1 cellular context compared by ENCODE assay signal in the genomic region with DNA sequence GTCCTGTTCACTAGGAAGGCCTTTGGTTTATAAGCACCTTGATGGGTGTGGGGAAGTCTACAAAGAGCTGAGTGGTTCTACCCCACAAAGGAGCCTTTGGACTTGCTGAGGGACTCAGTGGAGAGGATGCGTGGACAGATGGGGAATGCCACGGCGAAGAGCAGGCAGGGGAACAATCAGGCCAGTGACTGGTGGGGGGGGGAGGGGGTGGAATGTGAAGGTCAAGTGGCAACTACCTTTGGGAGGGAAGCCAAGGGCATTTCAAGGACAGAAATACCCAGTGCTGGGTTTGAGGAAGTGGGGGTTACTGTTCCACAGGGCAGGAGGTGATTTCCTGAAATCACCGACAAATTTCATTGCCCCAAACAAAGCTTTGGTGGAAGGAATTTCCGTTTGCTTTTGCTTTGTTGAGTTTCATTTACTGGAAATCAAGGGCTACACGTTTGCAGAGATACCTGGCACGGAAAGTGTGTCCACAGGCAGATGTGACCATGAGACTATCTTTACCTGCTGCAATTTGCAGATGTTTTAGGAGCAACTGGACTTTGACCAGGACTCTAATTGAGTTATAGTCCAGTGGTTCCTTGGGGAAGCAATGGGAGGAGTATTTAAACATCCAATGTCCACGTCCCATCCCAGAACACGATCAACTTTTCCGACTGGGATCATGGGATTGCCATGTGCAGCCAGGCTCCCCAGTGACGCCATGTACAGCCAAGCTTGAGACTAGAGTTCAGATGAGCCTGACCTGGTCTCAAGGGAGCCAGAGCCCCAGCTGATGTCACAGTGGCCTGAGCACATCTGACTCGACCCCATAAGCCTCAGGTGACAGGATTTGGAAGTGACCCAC.
TF ChIP-seq lines count a peak whose summit lies in the region.

No MANE protein-coding gene starts in this region.

TF ChIP-seq in HepG2, 621 proteins besides CTCF, POLR2A, EP300 and RAD21 (continued from another document and continues in another):
- TF ChIP-seq, protein P1, sequence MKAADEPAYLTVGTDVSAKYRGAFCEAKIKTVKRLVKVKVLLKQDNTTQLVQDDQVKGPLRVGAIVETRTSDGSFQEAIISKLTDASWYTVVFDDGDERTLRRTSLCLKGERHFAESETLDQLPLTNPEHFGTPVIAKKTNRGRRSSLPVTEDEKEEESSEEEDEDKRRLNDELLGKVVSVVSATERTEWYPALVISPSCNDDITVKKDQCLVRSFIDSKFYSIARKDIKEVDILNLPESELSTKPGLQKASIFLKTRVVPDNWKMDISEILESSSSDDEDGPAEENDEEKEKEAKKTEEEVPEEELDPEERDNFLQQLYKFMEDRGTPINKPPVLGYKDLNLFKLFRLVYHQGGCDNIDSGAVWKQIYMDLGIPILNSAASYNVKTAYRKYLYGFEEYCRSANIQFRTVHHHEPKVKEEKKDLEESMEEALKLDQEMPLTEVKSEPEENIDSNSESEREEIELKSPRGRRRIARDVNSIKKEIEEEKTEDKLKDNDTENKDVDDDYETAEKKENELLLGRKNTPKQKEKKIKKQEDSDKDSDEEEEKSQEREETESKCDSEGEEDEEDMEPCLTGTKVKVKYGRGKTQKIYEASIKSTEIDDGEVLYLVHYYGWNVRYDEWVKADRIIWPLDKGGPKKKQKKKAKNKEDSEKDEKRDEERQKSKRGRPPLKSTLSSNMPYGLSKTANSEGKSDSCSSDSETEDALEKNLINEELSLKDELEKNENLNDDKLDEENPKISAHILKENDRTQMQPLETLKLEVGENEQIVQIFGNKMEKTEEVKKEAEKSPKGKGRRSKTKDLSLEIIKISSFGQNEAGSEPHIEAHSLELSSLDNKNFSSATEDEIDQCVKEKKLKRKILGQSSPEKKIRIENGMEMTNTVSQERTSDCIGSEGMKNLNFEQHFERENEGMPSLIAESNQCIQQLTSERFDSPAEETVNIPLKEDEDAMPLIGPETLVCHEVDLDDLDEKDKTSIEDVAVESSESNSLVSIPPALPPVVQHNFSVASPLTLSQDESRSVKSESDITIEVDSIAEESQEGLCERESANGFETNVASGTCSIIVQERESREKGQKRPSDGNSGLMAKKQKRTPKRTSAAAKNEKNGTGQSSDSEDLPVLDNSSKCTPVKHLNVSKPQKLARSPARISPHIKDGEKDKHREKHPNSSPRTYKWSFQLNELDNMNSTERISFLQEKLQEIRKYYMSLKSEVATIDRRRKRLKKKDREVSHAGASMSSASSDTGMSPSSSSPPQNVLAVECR (CRISPR knock-in tag; IDR thresholded peaks at IDR 0.05; ENCODE audit: borderline replicate concordance): no peak
- TF ChIP-seq MAFF (IDR thresholded peaks at IDR 0.05; ENCODE audit: low read depth, low read length) (no peak), ZNF180 (CRISPR knock-in tag; IDR thresholded peaks at IDR 0.05; ENCODE audit: borderline replicate concordance, low read depth) (no peak), ZZZ3 (CRISPR knock-in tag; IDR thresholded peaks at IDR 0.05; ENCODE audit: borderline replicate concordance) (no peak), SKI (IDR thresholded peaks at IDR 0.05; ENCODE audit: partially characterized antibody) (no peak), HMGA1 (CRISPR knock-in tag; conservative IDR thresholded peaks at IDR 0.05) (no peak), ZNF788 (CRISPR knock-in tag; IDR thresholded peaks at IDR 0.05; ENCODE audit: borderline replicate concordance) (no peak; the same call in 1 of the 2 replicates), ZNF619 (CRISPR knock-in tag; IDR thresholded peaks at IDR 0.05) (peak; percentile 53; the same call in 1 of the 2 replicates), RAD51 (IDR thresholded peaks at IDR 0.05; ENCODE audit: borderline replicate concordance) (no peak), TGIF2 (CRISPR knock-in tag; IDR thresholded peaks at IDR 0.05) (no peak), NR1H2 (CRISPR knock-in tag; IDR thresholded peaks at IDR 0.05; ENCODE audit: borderline replicate concordance, low read depth) (no peak), ELF1 (CRISPR knock-in tag; IDR thresholded peaks at IDR 0.05) (no peak), SRSF9 (IDR thresholded peaks at IDR 0.05; ENCODE audit: borderline replicate concordance, insufficient read depth, low read depth, low read length, poor library complexity, severe bottlenecking) (no peak), EZH2 (conservative IDR thresholded peaks at IDR 0.05; ENCODE audit: low read depth, low read length) (no peak), ZNF660 (CRISPR knock-in tag; IDR thresholded peaks at IDR 0.05; ENCODE audit: borderline replicate concordance, low read depth) (no peak), GLI4 (CRISPR knock-in tag; IDR thresholded peaks at IDR 0.05; ENCODE audit: borderline replicate concordance) (no peak), ZNF382 (CRISPR knock-in tag; IDR thresholded peaks at IDR 0.05; ENCODE audit: borderline replicate concordance) (peak; percentile 64; the same call in 1 of the 2 replicates)
- TF ChIP-seq, protein P2, sequence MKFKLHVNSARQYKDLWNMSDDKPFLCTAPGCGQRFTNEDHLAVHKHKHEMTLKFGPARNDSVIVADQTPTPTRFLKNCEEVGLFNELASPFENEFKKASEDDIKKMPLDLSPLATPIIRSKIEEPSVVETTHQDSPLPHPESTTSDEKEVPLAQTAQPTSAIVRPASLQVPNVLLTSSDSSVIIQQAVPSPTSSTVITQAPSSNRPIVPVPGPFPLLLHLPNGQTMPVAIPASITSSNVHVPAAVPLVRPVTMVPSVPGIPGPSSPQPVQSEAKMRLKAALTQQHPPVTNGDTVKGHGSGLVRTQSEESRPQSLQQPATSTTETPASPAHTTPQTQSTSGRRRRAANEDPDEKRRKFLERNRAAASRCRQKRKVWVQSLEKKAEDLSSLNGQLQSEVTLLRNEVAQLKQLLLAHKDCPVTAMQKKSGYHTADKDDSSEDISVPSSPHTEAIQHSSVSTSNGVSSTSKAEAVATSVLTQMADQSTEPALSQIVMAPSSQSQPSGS (CRISPR knock-in tag; IDR thresholded peaks at IDR 0.05): peak; percentile 41; the same call in 1 of the 2 replicates
- TF ChIP-seq, protein P3, sequence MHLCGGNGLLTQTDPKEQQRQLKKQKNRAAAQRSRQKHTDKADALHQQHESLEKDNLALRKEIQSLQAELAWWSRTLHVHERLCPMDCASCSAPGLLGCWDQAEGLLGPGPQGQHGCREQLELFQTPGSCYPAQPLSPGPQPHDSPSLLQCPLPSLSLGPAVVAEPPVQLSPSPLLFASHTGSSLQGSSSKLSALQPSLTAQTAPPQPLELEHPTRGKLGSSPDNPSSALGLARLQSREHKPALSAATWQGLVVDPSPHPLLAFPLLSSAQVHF (CRISPR knock-in tag; IDR thresholded peaks at IDR 0.05): no peak
- TF ChIP-seq, protein P4, sequence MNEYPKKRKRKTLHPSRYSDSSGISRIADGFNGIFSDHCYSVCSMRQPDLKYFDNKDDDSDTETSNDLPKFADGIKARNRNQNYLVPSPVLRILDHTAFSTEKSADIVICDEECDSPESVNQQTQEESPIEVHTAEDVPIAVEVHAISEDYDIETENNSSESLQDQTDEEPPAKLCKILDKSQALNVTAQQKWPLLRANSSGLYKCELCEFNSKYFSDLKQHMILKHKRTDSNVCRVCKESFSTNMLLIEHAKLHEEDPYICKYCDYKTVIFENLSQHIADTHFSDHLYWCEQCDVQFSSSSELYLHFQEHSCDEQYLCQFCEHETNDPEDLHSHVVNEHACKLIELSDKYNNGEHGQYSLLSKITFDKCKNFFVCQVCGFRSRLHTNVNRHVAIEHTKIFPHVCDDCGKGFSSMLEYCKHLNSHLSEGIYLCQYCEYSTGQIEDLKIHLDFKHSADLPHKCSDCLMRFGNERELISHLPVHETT (CRISPR knock-in tag; conservative IDR thresholded peaks at IDR 0.05): no peak
- TF ChIP-seq, protein P5, sequence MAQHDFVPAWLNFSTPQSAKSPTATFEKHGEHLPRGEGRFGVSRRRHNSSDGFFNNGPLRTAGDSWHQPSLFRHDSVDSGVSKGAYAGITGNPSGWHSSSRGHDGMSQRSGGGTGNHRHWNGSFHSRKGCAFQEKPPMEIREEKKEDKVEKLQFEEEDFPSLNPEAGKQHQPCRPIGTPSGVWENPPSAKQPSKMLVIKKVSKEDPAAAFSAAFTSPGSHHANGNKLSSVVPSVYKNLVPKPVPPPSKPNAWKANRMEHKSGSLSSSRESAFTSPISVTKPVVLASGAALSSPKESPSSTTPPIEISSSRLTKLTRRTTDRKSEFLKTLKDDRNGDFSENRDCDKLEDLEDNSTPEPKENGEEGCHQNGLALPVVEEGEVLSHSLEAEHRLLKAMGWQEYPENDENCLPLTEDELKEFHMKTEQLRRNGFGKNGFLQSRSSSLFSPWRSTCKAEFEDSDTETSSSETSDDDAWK (CRISPR knock-in tag; IDR thresholded peaks at IDR 0.05): no peak
- TF ChIP-seq, protein P6, sequence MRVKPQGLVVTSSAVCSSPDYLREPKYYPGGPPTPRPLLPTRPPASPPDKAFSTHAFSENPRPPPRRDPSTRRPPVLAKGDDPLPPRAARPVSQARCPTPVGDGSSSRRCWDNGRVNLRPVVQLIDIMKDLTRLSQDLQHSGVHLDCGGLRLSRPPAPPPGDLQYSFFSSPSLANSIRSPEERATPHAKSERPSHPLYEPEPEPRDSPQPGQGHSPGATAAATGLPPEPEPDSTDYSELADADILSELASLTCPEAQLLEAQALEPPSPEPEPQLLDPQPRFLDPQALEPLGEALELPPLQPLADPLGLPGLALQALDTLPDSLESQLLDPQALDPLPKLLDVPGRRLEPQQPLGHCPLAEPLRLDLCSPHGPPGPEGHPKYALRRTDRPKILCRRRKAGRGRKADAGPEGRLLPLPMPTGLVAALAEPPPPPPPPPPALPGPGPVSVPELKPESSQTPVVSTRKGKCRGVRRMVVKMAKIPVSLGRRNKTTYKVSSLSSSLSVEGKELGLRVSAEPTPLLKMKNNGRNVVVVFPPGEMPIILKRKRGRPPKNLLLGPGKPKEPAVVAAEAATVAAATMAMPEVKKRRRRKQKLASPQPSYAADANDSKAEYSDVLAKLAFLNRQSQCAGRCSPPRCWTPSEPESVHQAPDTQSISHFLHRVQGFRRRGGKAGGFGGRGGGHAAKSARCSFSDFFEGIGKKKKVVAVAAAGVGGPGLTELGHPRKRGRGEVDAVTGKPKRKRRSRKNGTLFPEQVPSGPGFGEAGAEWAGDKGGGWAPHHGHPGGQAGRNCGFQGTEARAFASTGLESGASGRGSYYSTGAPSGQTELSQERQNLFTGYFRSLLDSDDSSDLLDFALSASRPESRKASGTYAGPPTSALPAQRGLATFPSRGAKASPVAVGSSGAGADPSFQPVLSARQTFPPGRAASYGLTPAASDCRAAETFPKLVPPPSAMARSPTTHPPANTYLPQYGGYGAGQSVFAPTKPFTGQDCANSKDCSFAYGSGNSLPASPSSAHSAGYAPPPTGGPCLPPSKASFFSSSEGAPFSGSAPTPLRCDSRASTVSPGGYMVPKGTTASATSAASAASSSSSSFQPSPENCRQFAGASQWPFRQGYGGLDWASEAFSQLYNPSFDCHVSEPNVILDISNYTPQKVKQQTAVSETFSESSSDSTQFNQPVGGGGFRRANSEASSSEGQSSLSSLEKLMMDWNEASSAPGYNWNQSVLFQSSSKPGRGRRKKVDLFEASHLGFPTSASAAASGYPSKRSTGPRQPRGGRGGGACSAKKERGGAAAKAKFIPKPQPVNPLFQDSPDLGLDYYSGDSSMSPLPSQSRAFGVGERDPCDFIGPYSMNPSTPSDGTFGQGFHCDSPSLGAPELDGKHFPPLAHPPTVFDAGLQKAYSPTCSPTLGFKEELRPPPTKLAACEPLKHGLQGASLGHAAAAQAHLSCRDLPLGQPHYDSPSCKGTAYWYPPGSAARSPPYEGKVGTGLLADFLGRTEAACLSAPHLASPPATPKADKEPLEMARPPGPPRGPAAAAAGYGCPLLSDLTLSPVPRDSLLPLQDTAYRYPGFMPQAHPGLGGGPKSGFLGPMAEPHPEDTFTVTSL (CRISPR knock-in tag; IDR thresholded peaks at IDR 0.05; ENCODE audit: borderline replicate concordance): peak; percentile 57; the same call in 1 of the 2 replicates
- TF ChIP-seq, protein P7, sequence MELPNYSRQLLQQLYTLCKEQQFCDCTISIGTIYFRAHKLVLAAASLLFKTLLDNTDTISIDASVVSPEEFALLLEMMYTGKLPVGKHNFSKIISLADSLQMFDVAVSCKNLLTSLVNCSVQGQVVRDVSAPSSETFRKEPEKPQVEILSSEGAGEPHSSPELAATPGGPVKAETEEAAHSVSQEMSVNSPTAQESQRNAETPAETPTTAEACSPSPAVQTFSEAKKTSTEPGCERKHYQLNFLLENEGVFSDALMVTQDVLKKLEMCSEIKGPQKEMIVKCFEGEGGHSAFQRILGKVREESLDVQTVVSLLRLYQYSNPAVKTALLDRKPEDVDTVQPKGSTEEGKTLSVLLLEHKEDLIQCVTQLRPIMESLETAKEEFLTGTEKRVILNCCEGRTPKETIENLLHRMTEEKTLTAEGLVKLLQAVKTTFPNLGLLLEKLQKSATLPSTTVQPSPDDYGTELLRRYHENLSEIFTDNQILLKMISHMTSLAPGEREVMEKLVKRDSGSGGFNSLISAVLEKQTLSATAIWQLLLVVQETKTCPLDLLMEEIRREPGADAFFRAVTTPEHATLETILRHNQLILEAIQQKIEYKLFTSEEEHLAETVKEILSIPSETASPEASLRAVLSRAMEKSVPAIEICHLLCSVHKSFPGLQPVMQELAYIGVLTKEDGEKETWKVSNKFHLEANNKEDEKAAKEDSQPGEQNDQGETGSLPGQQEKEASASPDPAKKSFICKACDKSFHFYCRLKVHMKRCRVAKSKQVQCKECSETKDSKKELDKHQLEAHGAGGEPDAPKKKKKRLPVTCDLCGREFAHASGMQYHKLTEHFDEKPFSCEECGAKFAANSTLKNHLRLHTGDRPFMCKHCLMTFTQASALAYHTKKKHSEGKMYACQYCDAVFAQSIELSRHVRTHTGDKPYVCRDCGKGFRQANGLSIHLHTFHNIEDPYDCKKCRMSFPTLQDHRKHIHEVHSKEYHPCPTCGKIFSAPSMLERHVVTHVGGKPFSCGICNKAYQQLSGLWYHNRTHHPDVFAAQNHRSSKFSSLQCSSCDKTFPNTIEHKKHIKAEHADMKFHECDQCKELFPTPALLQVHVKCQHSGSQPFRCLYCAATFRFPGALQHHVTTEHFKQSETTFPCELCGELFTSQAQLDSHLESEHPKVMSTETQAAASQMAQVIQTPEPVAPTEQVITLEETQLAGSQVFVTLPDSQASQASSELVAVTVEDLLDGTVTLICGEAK (IDR thresholded peaks at IDR 0.05): no peak
- TF ChIP-seq, protein P7 (CRISPR knock-in tag; IDR thresholded peaks at IDR 0.05): peak; percentile 75; the same call in 1 of the 2 replicates
